ENCODE assay signal across 20 cellular contexts in the genomic region with DNA sequence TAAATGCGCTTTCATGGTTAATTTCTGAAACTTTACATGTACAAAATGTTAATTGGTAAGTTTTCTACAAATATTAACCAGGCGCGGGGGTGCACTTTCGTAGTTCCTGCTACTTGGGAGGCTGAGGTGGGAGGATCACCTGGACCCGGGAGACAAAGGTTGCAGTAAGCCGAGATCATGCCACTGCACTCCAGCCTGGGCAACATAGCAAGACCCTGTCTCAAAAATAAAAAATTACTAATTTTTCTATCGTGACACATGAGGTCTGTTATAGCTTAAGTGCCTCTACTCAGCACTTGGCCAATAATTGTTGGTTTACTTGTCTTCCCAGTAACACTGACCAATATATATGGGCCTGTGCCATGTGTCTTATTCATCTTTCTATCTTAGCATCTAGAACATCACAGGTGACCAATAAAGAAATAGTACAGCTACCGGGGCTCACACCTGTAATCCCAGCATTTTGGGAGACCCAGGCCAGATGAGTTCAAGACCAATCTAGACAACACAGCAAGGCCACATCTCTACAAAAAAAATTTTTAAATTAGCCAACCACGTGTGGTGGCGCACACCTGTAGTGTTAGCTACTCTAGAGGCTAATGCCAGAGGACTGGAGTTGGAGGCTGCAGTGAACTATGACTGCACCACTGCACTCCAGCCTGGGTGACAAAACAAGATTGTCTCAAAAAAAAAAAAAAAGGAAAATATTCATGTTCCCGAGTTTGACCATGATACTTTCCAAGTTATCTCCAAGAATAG. TPM values are rescaled to one million over a fixed set of nuclear protein-coding genes. Genes with fewer than 3 reads are reported as not detected.
DNase-seq lines count a peak whose midpoint lies in the region; ATAC-seq lines count a peak whose summit lies in the region.
"Had no signal": no experiment of that assay in that cellular context is flagged by ENCODE, and none has a peak within 500 bp of the region (broad histone marks: within the 10 kb centered on the region; RNA-seq: fewer than 3 reads in every experiment).

No MANE protein-coding gene starts in this region.

- no peaks in the 10 kb centered on the region for H3K27me3 ChIP-seq in trophoblast cell (ENCODE audit: insufficient read depth, low read length)
- H3K27me3 ChIP-seq: gastroesophageal sphincter had no signal

- intact Hi-C loops in activated T-helper 2 cell treated with anti-CD3 and anti-CD28 coated beads, Interferon-gamma antibody, Interleukin-2, Interleukin-4, amounts not matched to agents 10 μg/mL and 5 μg/mL and 100 μg/mL, durations not matched to agents 14 hours and 24 hours and 36 hours (cut with micrococcal nuclease), result loop anchor here (5.0 to 10.0 kb wide), 2 partner anchors 38 to 225 kb away; a partner anchor contains a TSS

- no peak overlapping the region for H3K9ac ChIP-seq in trophoblast cell (ENCODE audit: low read length)

- peaks cover 83% of the 10 kb centered on the region for H3K4me1 Mint-ChIP-seq in activated T-cell treated with anti-CD3 and anti-CD28 coated beads, Interleukin-2, amount 50 U/mL, for 24 hours (ENCODE audit: low read depth)
- peaks cover 61 to 63% (median 61%) of the 10 kb centered on the region in 3 donors for H3K4me1 Mint-ChIP-seq in IgD-negative memory B cell
- H3K4me1 Mint-ChIP-seq in activated T-helper 2 cell treated with anti-CD3 and anti-CD28 coated beads, Interferon-gamma antibody, Interleukin-2, Interleukin-4, amounts not matched to agents 10 μg/mL and 5 μg/mL and 100 μg/mL, durations not matched to agents 14 hours and 24 hours and 36 hours (ENCODE audit: low read depth), result peaks cover 60% of the 10 kb centered on the region

- DNase-seq in activated T-cell treated with anti-CD3 and anti-CD28 coated beads, Interleukin-2, amount 50 U/mL, for 24 hours, result no peak
- DNase-seq in activated T-cell treated with anti-CD3 and anti-CD28 coated beads, Interleukin-2, amount 50 U/mL, for 1 hour, result no peak
- DNase-seq in activated T-helper 2 cell treated with anti-CD3 and anti-CD28 coated beads, Interferon-gamma antibody, Interleukin-2, Interleukin-4, amounts not matched to agents 10 μg/mL and 5 μg/mL and 100 μg/mL, durations not matched to agents 14 hours and 24 hours and 36 hours (ENCODE audit: low spot score), result no peak
- DNase-seq in trophoblast cell (no peak), GDM1 (lab: John Stamatoyannopoulos, UW) (no peak)
- no peak for DNase-seq in stimulated activated CD4-positive, alpha-beta T cell treated with anti-CD3 and anti-CD28 coated beads, Interleukin-15, amount 100 ng/mL, for 24 hours
- DNase-seq: ACHN; activated CD4-positive, CD25-positive, alpha-beta regulatory T cell treated with anti-CD3 and anti-CD28 coated beads, Interleukin-2, amount 50 U/mL, for 72 hours; Caco-2; erythroblast; Kasumi-1; left ventricle myocardium inferior; NCI-H1436; NK-92 treated with Interleukin-12 subunit alpha and Interleukin-12 subunit beta, amount 100 ng/mL, for 24 hours; posterior cingulate gyrus had no signal

- peaks cover 2% of the 10 kb centered on the region for H3K79me1 ChIP-seq in trophoblast cell (ENCODE audit: low read length)

- H2BK12ac ChIP-seq in trophoblast cell (ENCODE audit: low read length), result no peak overlapping the region

- no peak overlapping the region for H3K4me3 ChIP-seq in trophoblast cell (ENCODE audit: low read depth, low read length)
- H3K4me3 ChIP-seq: gastroesophageal sphincter, smooth muscle cell had no signal

- no peak overlapping the region for H3K18ac ChIP-seq in trophoblast cell (ENCODE audit: low read length)

- no peak for ATAC-seq in GM18519 (IDR thresholded peaks at IDR 0.05; ENCODE audit: low FRiP score, unreplicated experiment)
- ATAC-seq: gastroesophageal sphincter had no signal

- no peak overlapping the region for H3K4me2 ChIP-seq in trophoblast cell (ENCODE audit: low read length)
- H3K4me2 ChIP-seq: smooth muscle cell had no signal

- peak overlapping the region; percentile 99 for H3K4ac ChIP-seq in trophoblast cell (ENCODE audit: low read depth, low read length)

- WGBS in trophoblast cell (ENCODE audit: extremely low coverage, insufficient coverage, insufficient read length), result no CpG with 5 or more reads among the region's 11 CpGs

- peaks cover 39% of the 10 kb centered on the region for H3K79me2 ChIP-seq in trophoblast cell (ENCODE audit: control insufficient read depth, insufficient read depth, low read length, poor library complexity)

- no peaks in the 10 kb centered on the region for H3K9me3 Mint-ChIP-seq in activated T-cell treated with anti-CD3 and anti-CD28 coated beads, Interleukin-2, amount 50 U/mL, for 24 hours
- no peaks in the 10 kb centered on the region for H3K9me3 Mint-ChIP-seq in IgD-negative memory B cell
- no peaks in the 10 kb centered on the region for H3K9me3 Mint-ChIP-seq in activated T-helper 2 cell treated with anti-CD3 and anti-CD28 coated beads, Interferon-gamma antibody, Interleukin-2, Interleukin-4, amounts not matched to agents 10 μg/mL and 5 μg/mL and 100 μg/mL, durations not matched to agents 14 hours and 24 hours and 36 hours
- H3K9me3 Mint-ChIP-seq: dendritic cell treated with granulocyte-macrophage colony-stimulating factor and Interleukin-4, amounts not matched to agents 40 ng/mL and 50 ng/mL, for 4 days had no signal

- H2BK120ac ChIP-seq in trophoblast cell (ENCODE audit: insufficient read depth, low read length, poor library complexity), result no peak overlapping the region

- H3K27ac Mint-ChIP-seq in activated T-cell treated with anti-CD3 and anti-CD28 coated beads, Interleukin-2, amount 50 U/mL, for 24 hours, result peak overlapping the region; percentile 83
- H3K27ac Mint-ChIP-seq in IgD-negative memory B cell, result peak overlapping the region; percentile 26 to 71 (median 35)
- no peak overlapping the region for H3K27ac Mint-ChIP-seq in activated T-helper 2 cell treated with anti-CD3 and anti-CD28 coated beads, Interferon-gamma antibody, Interleukin-2, Interleukin-4, amounts not matched to agents 10 μg/mL and 5 μg/mL and 100 μg/mL, durations not matched to agents 14 hours and 24 hours and 36 hours

- H3K4me3 Mint-ChIP-seq in activated T-cell treated with anti-CD3 and anti-CD28 coated beads, Interleukin-2, amount 50 U/mL, for 24 hours, result peak overlapping the region; percentile 93
- H3K4me3 Mint-ChIP-seq in IgD-negative memory B cell, result peak overlapping the region in 3 of 4 donors; percentile 52 to 98 (median 86)
- H3K4me3 Mint-ChIP-seq in activated T-helper 2 cell treated with anti-CD3 and anti-CD28 coated beads, Interferon-gamma antibody, Interleukin-2, Interleukin-4, amounts not matched to agents 10 μg/mL and 5 μg/mL and 100 μg/mL, durations not matched to agents 14 hours and 24 hours and 36 hours (ENCODE audit: low read depth), result peak overlapping the region; percentile 96

- no peak overlapping the region for H2BK5ac ChIP-seq in trophoblast cell (ENCODE audit: low read depth, low read length, poor library complexity)

- no peak overlapping the region for H4K91ac ChIP-seq in trophoblast cell (ENCODE audit: low read depth, low read length)

- H3K27ac ChIP-seq in trophoblast cell (ENCODE audit: low read depth, low read length), result no peak overlapping the region
- H3K27ac ChIP-seq: left ventricle myocardium inferior had no signal

- peaks cover 9 to 10% of the 10 kb centered on the region in 2 experiments for H3K4me1 ChIP-seq in trophoblast cell (ENCODE audit: control insufficient read depth in 1 of 2, insufficient read depth in 2 of 2, low read length in 2 of 2)

- H3K9me3 ChIP-seq in trophoblast cell (ENCODE audit: insufficient read depth, low read depth, low read length), result no peaks in the 10 kb centered on the region
- H3K9me3 ChIP-seq: Caco-2, gastroesophageal sphincter, left ventricle myocardium inferior had no signal

- H3K36me3 Mint-ChIP-seq in activated T-cell treated with anti-CD3 and anti-CD28 coated beads, Interleukin-2, amount 50 U/mL, for 24 hours (ENCODE audit: low read depth), result peaks cover 57% of the 10 kb centered on the region
- peaks cover 7% of the 10 kb centered on the region for H3K36me3 Mint-ChIP-seq in IgD-negative memory B cell
- peaks cover 68% of the 10 kb centered on the region for H3K36me3 Mint-ChIP-seq in activated T-helper 2 cell treated with anti-CD3 and anti-CD28 coated beads, Interferon-gamma antibody, Interleukin-2, Interleukin-4, amounts not matched to agents 10 μg/mL and 5 μg/mL and 100 μg/mL, durations not matched to agents 14 hours and 24 hours and 36 hours (ENCODE audit: low read depth)

- H3K27me3 Mint-ChIP-seq in activated T-cell treated with anti-CD3 and anti-CD28 coated beads, Interleukin-2, amount 50 U/mL, for 24 hours, result no peaks in the 10 kb centered on the region
- no peaks in the 10 kb centered on the region for H3K27me3 Mint-ChIP-seq in IgD-negative memory B cell
- no peaks in the 10 kb centered on the region for H3K27me3 Mint-ChIP-seq in activated T-helper 2 cell treated with anti-CD3 and anti-CD28 coated beads, Interferon-gamma antibody, Interleukin-2, Interleukin-4, amounts not matched to agents 10 μg/mL and 5 μg/mL and 100 μg/mL, durations not matched to agents 14 hours and 24 hours and 36 hours (ENCODE audit: low read depth)
- H3K27me3 Mint-ChIP-seq: dendritic cell treated with granulocyte-macrophage colony-stimulating factor and Interleukin-4, amounts not matched to agents 40 ng/mL and 50 ng/mL, for 4 days had no signal

- H3K36me3 ChIP-seq in trophoblast cell (ENCODE audit: control insufficient read depth in 1 of 2, insufficient read depth in 2 of 2, low read length in 2 of 2), result no peaks in the 10 kb centered on the region
- H3K36me3 ChIP-seq: gastroesophageal sphincter, left ventricle myocardium inferior had no signal

- no peak overlapping the region for H3K14ac ChIP-seq in trophoblast cell (ENCODE audit: low read length)

- H4K8ac ChIP-seq in trophoblast cell (ENCODE audit: low read depth, low read length), result no peak overlapping the region

- no peak overlapping the region for H4K12ac ChIP-seq in trophoblast cell (ENCODE audit: low read depth, low read length)

- no peak overlapping the region for H3K23ac ChIP-seq in trophoblast cell (ENCODE audit: low read length)

- H2AFZ ChIP-seq in trophoblast cell (ENCODE audit: insufficient read depth, low read length, poor library complexity), result no peak overlapping the region

- H2AK5ac ChIP-seq in trophoblast cell (ENCODE audit: low read length), result no peak overlapping the region

RNA-seq across cellular contexts. Expression of a gene that starts 6.1 kb away (rescaled TPM):
- 27.9 TPM for polyA plus RNA-seq in IgD-negative memory B cell
- total RNA-seq in activated T-helper 2 cell treated with anti-CD3 and anti-CD28 coated beads, Interferon-gamma antibody, Interleukin-2, Interleukin-4, amounts not matched to agents 10 μg/mL and 5 μg/mL and 100 μg/mL, durations not matched to agents 14 hours and 24 hours and 36 hours, result 37.0 and 37.1 TPM in 2 replicates
- 15.5 and 16.4 TPM in 2 replicates for polyA plus RNA-seq in trophoblast cell (2013)
